In the genomic region with DNA sequence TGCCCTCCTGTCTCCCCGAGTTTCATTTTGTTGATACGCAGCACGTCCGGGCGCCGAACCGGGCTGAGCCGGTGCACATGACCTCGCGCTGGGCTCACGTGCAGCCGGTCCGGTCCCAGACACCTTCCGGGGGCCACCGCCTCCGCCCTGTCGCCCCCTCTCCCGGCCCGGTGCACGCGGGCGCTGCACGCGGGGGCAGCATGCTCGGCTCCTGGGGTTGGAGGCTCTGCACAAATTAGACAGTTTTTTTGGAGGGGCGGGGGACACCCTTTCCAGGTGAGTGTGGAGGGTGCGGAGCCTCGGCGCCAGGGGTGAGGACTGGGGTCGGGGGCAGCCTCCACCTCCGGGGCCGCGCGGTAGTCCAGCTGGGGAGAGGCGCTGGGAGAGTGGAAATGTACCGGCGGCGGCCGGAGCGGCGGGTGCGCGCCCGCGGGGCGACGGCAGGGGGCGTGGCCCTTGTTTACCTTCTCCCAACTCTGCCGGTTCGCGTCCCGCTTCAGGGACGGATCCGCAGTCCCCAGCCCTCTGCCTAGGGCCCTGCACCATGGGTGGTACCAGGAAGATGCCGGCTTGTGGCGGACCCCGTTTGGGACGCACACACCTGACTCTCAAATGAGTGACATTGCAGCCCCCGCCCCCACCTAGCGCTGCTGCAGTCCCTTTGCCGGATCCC, we compare ENCODE assay signal across 8 cellular contexts. TPM values are rescaled to one million over a fixed set of nuclear protein-coding genes. Genes with fewer than 3 reads are reported as not detected.
A peak's percentile ranks its signal among the peaks of the same experiment; 100 is the strongest.
DNase-seq lines count a peak whose midpoint lies in the region; ATAC-seq lines count a peak whose summit lies in the region.

No MANE protein-coding gene starts in this region.

- peaks cover 2% of the 10 kb centered on the region for H3K36me3 Mint-ChIP-seq in activated CD4-positive, alpha-beta memory T cell treated with anti-CD3 and anti-CD28 coated beads for 36 hours
- H3K36me3 Mint-ChIP-seq in effector memory CD8-positive, alpha-beta T cell (ENCODE audit: insufficient read depth), result peaks cover 59% of the 10 kb centered on the region

- DNase-seq in NCI-H524 (lab: John Stamatoyannopoulos, UW) (peak; percentile 52 to 85), NCI-H524 treated with DMSO at 0.1 percent for 48 hours (lab: John Stamatoyannopoulos, UW) (no peak), NCI-H2227 treated with DMSO at 0.1 percent for 48 hours (lab: John Stamatoyannopoulos, UW) (peak; percentile 64), mesenteric fat pad (ENCODE audit: low spot score) (peak; percentile 92)
- peak; percentile 89 for DNase-seq in activated CD4-positive, alpha-beta memory T cell treated with anti-CD3 and anti-CD28 coated beads for 36 hours
- peak; percentile 50 to 59 (median 51) for DNase-seq in effector memory CD8-positive, alpha-beta T cell
- DNase-seq in stimulated activated CD8-positive, alpha-beta memory T cell treated with anti-CD3 and anti-CD28 coated beads, Interleukin-15, amount 100 ng/mL, for 1 hour (ENCODE audit: low read depth), result peak; percentile 32

- CTCF ChIA-PET in activated CD4-positive, alpha-beta memory T cell treated with anti-CD3 and anti-CD28 coated beads for 36 hours (lab: Charles Lee), result interaction anchor here (0.9 to 6.6 kb wide), 18 partner anchors 11 to 158 kb away, joined by 3 to 65 read pairs (median 6); a partner anchor contains a TSS

- POLR2A ChIA-PET in activated CD4-positive, alpha-beta memory T cell treated with anti-CD3 and anti-CD28 coated beads for 36 hours (lab: Charles Lee), result interaction anchor here (0.6 to 4.1 kb wide), 12 partner anchors 10 to 157 kb away, joined by 3 to 26 read pairs (median 8); a partner anchor contains a TSS

- intact Hi-C loops in activated CD4-positive, alpha-beta memory T cell treated with anti-CD3 and anti-CD28 coated beads for 36 hours (cut with micrococcal nuclease), result loop anchor here (1.0 to 10.0 kb wide), 7 partner anchors 18 to 352 kb away; a partner anchor contains a TSS

- H3K27ac Mint-ChIP-seq in activated CD4-positive, alpha-beta memory T cell treated with anti-CD3 and anti-CD28 coated beads for 36 hours, result peak overlapping the region; percentile 98
- peak overlapping the region; percentile 99 for H3K27ac Mint-ChIP-seq in effector memory CD8-positive, alpha-beta T cell

- peaks cover 42% of the 10 kb centered on the region for H3K4me1 Mint-ChIP-seq in activated CD4-positive, alpha-beta memory T cell treated with anti-CD3 and anti-CD28 coated beads for 36 hours (ENCODE audit: low read depth)
- peaks cover 36 to 40% of the 10 kb centered on the region in 2 donors for H3K4me1 Mint-ChIP-seq in effector memory CD8-positive, alpha-beta T cell (ENCODE audit: low read depth in 2 of 2)

- peak overlapping the region; percentile 96 for H3K4me3 Mint-ChIP-seq in activated CD4-positive, alpha-beta memory T cell treated with anti-CD3 and anti-CD28 coated beads for 36 hours
- peak overlapping the region; percentile 93 to 94 for H3K4me3 Mint-ChIP-seq in effector memory CD8-positive, alpha-beta T cell

- peak; percentile 16 for ATAC-seq in HG02870 (IDR thresholded peaks at IDR 0.05; ENCODE audit: unreplicated experiment)
- peak; percentile 2 for ATAC-seq in effector memory CD8-positive, alpha-beta T cell (replicated peaks)

- H3K27me3 Mint-ChIP-seq in activated CD4-positive, alpha-beta memory T cell treated with anti-CD3 and anti-CD28 coated beads for 36 hours, result no peaks in the 10 kb centered on the region
- no peaks in the 10 kb centered on the region for H3K27me3 Mint-ChIP-seq in effector memory CD8-positive, alpha-beta T cell

- no peaks in the 10 kb centered on the region for H3K9me3 Mint-ChIP-seq in activated CD4-positive, alpha-beta memory T cell treated with anti-CD3 and anti-CD28 coated beads for 36 hours
- H3K9me3 Mint-ChIP-seq in effector memory CD8-positive, alpha-beta T cell, result no peaks in the 10 kb centered on the region

RNA-seq across cellular contexts. Expression of a gene that starts 1.1 kb away (rescaled TPM):
- total RNA-seq in activated CD4-positive, alpha-beta memory T cell treated with anti-CD3 and anti-CD28 coated beads for 36 hours, result 10 to 100 TPM; 79.4 to 81.6 TPM
- 31.6 TPM for total RNA-seq in mesenteric fat pad
